ENCODE assay signal across 22 cellular contexts in genomic region chr14:32666310-32666709, GRCh38.
DNase-seq lines count a peak whose midpoint lies in the region; ATAC-seq and TF ChIP-seq lines count a peak whose summit lies in the region.
"Had no signal": no experiment of that assay in that cellular context is flagged by ENCODE, and none has a peak within 500 bp of the region (broad histone marks: within the 10 kb centered on the region; RNA-seq: fewer than 3 reads in every experiment).

No MANE protein-coding gene starts in this region.

- no peak for TF ChIP-seq RAD21 in SK-N-SH (IDR thresholded peaks at IDR 0.05; ENCODE audit: low read length)

- no peak overlapping the region for H3K18ac ChIP-seq in mesenchymal stem cell (ENCODE audit: low read depth in 1 of 2, low read length in 2 of 2)

- TF ChIP-seq CTCF in AG10803 (conservative IDR thresholded peaks at IDR 0.05; ENCODE audit: low read length) (no peak), SK-N-SH (IDR thresholded peaks at IDR 0.05) (no peak), PC-3 (conservative IDR thresholded peaks at IDR 0.05; ENCODE audit: low read depth, low read length) (no peak), dorsolateral prefrontal cortex (IDR thresholded peaks at IDR 0.05 in 54 of 56, conservative IDR thresholded peaks at IDR 0.05 in 2 of 56; ENCODE audit: low read depth in 1 of 56, partially characterized antibody in 56 of 56) (no peak), GM10266 (IDR thresholded peaks at IDR 0.05; ENCODE audit: control insufficient read depth, insufficient read depth, low read depth, missing control alignments) (no peak)

- H2AFZ ChIP-seq in SK-N-SH (ENCODE audit: low read depth): no peak overlapping the region
- H2AFZ ChIP-seq in mesenchymal stem cell (ENCODE audit: low read depth, low read length): no peak overlapping the region
- no peak overlapping the region for H2AFZ ChIP-seq in PC-3 (ENCODE audit: low read length)

- POLR2A ChIA-PET in SK-N-SH (lab: Yijun Ruan, JAX) (no interaction called here), PC-3 (lab: Charles Lee; ENCODE audit: unreplicated experiment) (no interaction called here)

- H3K27me3 ChIP-seq in SK-N-SH (ENCODE audit: insufficient read depth): no peaks in the 10 kb centered on the region
- no peaks in the 10 kb centered on the region for H3K27me3 ChIP-seq in mesenchymal stem cell (ENCODE audit: control insufficient read depth in 1 of 2, insufficient read depth in 1 of 2, low read length in 2 of 2)
- no peaks in the 10 kb centered on the region for H3K27me3 ChIP-seq in PC-3 (ENCODE audit: low read length)
- no peaks in the 10 kb centered on the region for H3K27me3 ChIP-seq in dorsolateral prefrontal cortex
- H3K27me3 ChIP-seq: BLaER1, SJCRH30 had no signal

- H3K36me3 ChIP-seq in SK-N-SH (replicated peaks in 1 of 2; ENCODE audit: control insufficient read depth in 1 of 2, insufficient read depth in 2 of 2, low read length in 1 of 2) (no peaks in the 10 kb centered on the region), mesenchymal stem cell (ENCODE audit: control insufficient read depth in 1 of 2, insufficient read depth in 2 of 2, low read depth in 1 of 2, low read length in 2 of 2) (no peaks in the 10 kb centered on the region), PC-3 (ENCODE audit: low read depth, low read length) (no peaks in the 10 kb centered on the region)
- H3K36me3 ChIP-seq: BLaER1, SJCRH30 had no signal

- H3K79me1 ChIP-seq in mesenchymal stem cell (replicated peaks; ENCODE audit: low read length, poor library complexity, severe bottlenecking): no peaks in the 10 kb centered on the region

- no peak overlapping the region for H2BK12ac ChIP-seq in mesenchymal stem cell (ENCODE audit: low read length in 2 of 2)

- DNase-seq in AG10803 (ENCODE audit: low read depth) (peak; percentile 38), SK-N-SH (peak; percentile 2), fibroblast of gingiva (ENCODE audit: low read depth) (peak; percentile 13), mesenchymal stem cell (no peak), PC-3 (no peak), dorsolateral prefrontal cortex (no peak), GM10266 (ENCODE audit: extremely low spot score) (no peak)
- DNase-seq: 8988T; CD4-positive, CD25-positive, alpha-beta regulatory T cell; DMS153; DND-41; NCI-H1092; NCI-H1436; NCI-H187 treated with DMSO at 0.1 percent for 48 hours; NCI-H446; NCI-H524 treated with DMSO at 0.1 percent for 48 hours; NCI-H774; SJCRH30 had no signal

- no peak overlapping the region for H4K91ac ChIP-seq in mesenchymal stem cell (ENCODE audit: low read length)

- ATAC-seq in PC-3: no peak
- no peak for ATAC-seq in HG03521 (IDR thresholded peaks at IDR 0.05; ENCODE audit: unreplicated experiment)
- ATAC-seq: GM12878, Right ventricle myocardium inferior had no signal

- H3K4me3 ChIP-seq in AG10803 (ENCODE audit: low read length): no peak overlapping the region
- H3K4me3 ChIP-seq in SK-N-SH (ENCODE audit: low read depth in 2 of 2, low read length in 1 of 2): no peak overlapping the region
- no peak overlapping the region for H3K4me3 ChIP-seq in mesenchymal stem cell (ENCODE audit: insufficient read depth in 1 of 2, low read depth in 1 of 2, low read length in 2 of 2)
- no peak overlapping the region for H3K4me3 ChIP-seq in PC-3 (ENCODE audit: low read length)
- H3K4me3 ChIP-seq in dorsolateral prefrontal cortex: no peak overlapping the region
- H3K4me3 ChIP-seq: BLaER1, GM12878, SJCRH30 had no signal

- peak; percentile 58 to 67 for TF ChIP-seq EP300 in SK-N-SH (IDR thresholded peaks at IDR 0.05; ENCODE audit: borderline replicate concordance in 1 of 2, low read depth in 1 of 2, low read length in 1 of 2)

- H3F3A ChIP-seq in SK-N-SH (replicated peaks; ENCODE audit: insufficient read depth) (peaks cover 5% of the 10 kb centered on the region), PC-3 (ENCODE audit: low read length, unreplicated experiment) (no peaks in the 10 kb centered on the region)

- no TSS peak for BruUV-seq in PC-3 (replicated peaks; lab: Mats Ljungman, UMichigan)

- CTCF ChIA-PET in SK-N-SH (lab: Yijun Ruan, JAX): interaction anchor here (1.4 to 1.5 kb wide), 3 partner anchors 14 to 54 kb away, joined by 3 read pairs; no protein-coding TSS in a partner anchor
- CTCF ChIA-PET in PC-3 (lab: Charles Lee): no interaction called here

- peaks cover 16 to 22% of the 10 kb centered on the region in 2 experiments for H3K4me1 ChIP-seq in SK-N-SH (ENCODE audit: control insufficient read depth in 1 of 2, insufficient read depth in 2 of 2, low read depth in 1 of 2, low read length in 1 of 2)
- no peaks in the 10 kb centered on the region for H3K4me1 ChIP-seq in mesenchymal stem cell (ENCODE audit: control insufficient read depth, insufficient read depth, low read depth, low read length)
- H3K4me1 ChIP-seq in PC-3 (ENCODE audit: insufficient read depth, low read length): no peaks in the 10 kb centered on the region
- H3K4me1 ChIP-seq: BLaER1, SJCRH30 had no signal

- no peak overlapping the region for H2BK5ac ChIP-seq in mesenchymal stem cell (ENCODE audit: low read depth, low read length, poor library complexity, severe bottlenecking)

- no peak overlapping the region for H2AK5ac ChIP-seq in mesenchymal stem cell (ENCODE audit: low read length, severe bottlenecking)

- H3K4me2 ChIP-seq in SK-N-SH: no peak overlapping the region
- H3K4me2 ChIP-seq in mesenchymal stem cell (ENCODE audit: low read length, poor library complexity, severe bottlenecking): no peak overlapping the region
- no peak overlapping the region for H3K4me2 ChIP-seq in PC-3 (ENCODE audit: low read length)
- H3K4me2 ChIP-seq: BLaER1 had no signal

- no peaks in the 10 kb centered on the region for H3K79me2 ChIP-seq in SK-N-SH (ENCODE audit: insufficient read depth)
- no peaks in the 10 kb centered on the region for H3K79me2 ChIP-seq in PC-3 (ENCODE audit: low read length)

- H4K20me1 ChIP-seq in SK-N-SH (ENCODE audit: insufficient read depth) (no peaks in the 10 kb centered on the region), PC-3 (ENCODE audit: low read length) (no peaks in the 10 kb centered on the region)
- H4K20me1 ChIP-seq: BLaER1 had no signal

- H4K8ac ChIP-seq in mesenchymal stem cell (ENCODE audit: low read length): no peak overlapping the region

- H3K9ac ChIP-seq in SK-N-SH (no peak overlapping the region), mesenchymal stem cell (ENCODE audit: low read length) (peak overlapping the region; percentile 12), PC-3 (ENCODE audit: low read length) (no peak overlapping the region)
- H3K9ac ChIP-seq: BLaER1 had no signal

- H3K9me3 ChIP-seq in SK-N-SH (no peaks in the 10 kb centered on the region), mesenchymal stem cell (ENCODE audit: control insufficient read depth, low read length) (no peaks in the 10 kb centered on the region), PC-3 (ENCODE audit: low read length) (no peaks in the 10 kb centered on the region)
- H3K9me3 ChIP-seq: BLaER1, SJCRH30 had no signal

- H3K4ac ChIP-seq in mesenchymal stem cell (ENCODE audit: low read depth in 1 of 2, low read length in 2 of 2): no peak overlapping the region

- H3K27ac ChIP-seq in SK-N-SH (ENCODE audit: low read depth in 2 of 2, low read length in 1 of 2) (peak overlapping the region; percentile 62 to 75; a peak in 3 of 4 replicates), mesenchymal stem cell (ENCODE audit: low read length, poor library complexity, severe bottlenecking) (no peak overlapping the region), PC-3 (ENCODE audit: low read length) (no peak overlapping the region), dorsolateral prefrontal cortex (peak overlapping the region in 1 of 59 donors; percentile 5)
- H3K27ac ChIP-seq: BLaER1, SJCRH30 had no signal

- intact Hi-C loops in PC-3 (cut with micrococcal nuclease): no loop called here
- intact Hi-C loops in dorsolateral prefrontal cortex (cut with DNase I): no loop called here

- no peak overlapping the region for H2BK15ac ChIP-seq in mesenchymal stem cell (ENCODE audit: low read depth, poor library complexity, severe bottlenecking)

- H3K9me2 ChIP-seq in SK-N-SH (no peaks in the 10 kb centered on the region), PC-3 (replicated peaks; ENCODE audit: low read length) (no peaks in the 10 kb centered on the region)

- no peak overlapping the region for H3K23ac ChIP-seq in mesenchymal stem cell (ENCODE audit: low read length in 2 of 2)

- no peak overlapping the region for H2BK120ac ChIP-seq in mesenchymal stem cell (ENCODE audit: low read depth, low read length)

- no peak overlapping the region for H3K14ac ChIP-seq in mesenchymal stem cell (ENCODE audit: low read length in 2 of 2)

TF ChIP-seq in SK-N-SH, 30 proteins besides CTCF, POLR2A, EP300 and RAD21:
- TF ChIP-seq, protein P1, sequence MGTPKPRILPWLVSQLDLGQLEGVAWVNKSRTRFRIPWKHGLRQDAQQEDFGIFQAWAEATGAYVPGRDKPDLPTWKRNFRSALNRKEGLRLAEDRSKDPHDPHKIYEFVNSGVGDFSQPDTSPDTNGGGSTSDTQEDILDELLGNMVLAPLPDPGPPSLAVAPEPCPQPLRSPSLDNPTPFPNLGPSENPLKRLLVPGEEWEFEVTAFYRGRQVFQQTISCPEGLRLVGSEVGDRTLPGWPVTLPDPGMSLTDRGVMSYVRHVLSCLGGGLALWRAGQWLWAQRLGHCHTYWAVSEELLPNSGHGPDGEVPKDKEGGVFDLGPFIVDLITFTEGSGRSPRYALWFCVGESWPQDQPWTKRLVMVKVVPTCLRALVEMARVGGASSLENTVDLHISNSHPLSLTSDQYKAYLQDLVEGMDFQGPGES (IDR thresholded peaks at IDR 0.05; ENCODE audit: low read depth, low read length): no peak
- peak; percentile 40; the same call in 1 of the 2 replicates for TF ChIP-seq TEAD4 (IDR thresholded peaks at IDR 0.05; ENCODE audit: borderline replicate concordance, insufficient read depth)
- peak; percentile 85 for TF ChIP-seq TCF12 (IDR thresholded peaks at IDR 0.05)
- TF ChIP-seq RCOR1 (IDR thresholded peaks at IDR 0.05; ENCODE audit: low read length): no peak
- peak; percentile 75 for TF ChIP-seq FOXM1 (IDR thresholded peaks at IDR 0.05; ENCODE audit: low read depth)
- TF ChIP-seq GATA2 (CRISPR knock-in tag; IDR thresholded peaks at IDR 0.05): peak; percentile 38; the same call in 1 of the 2 replicates
- TF ChIP-seq PBX3 (IDR thresholded peaks at IDR 0.05): peak; percentile 57; the same call in 1 of the 2 replicates
- TF ChIP-seq NFIC (IDR thresholded peaks at IDR 0.05; ENCODE audit: borderline replicate concordance): peak; percentile 29; the same call in 1 of the 2 replicates

Comparison
In these comparisons a context has a peak if more than half of its experiments do, and no peak if none do; other contexts are left out.
1. DNase-seq: peak in AG10803 (single experiment), SK-N-SH (single experiment) and fibroblast of gingiva (single experiment); none in mesenchymal stem cell (single experiment), PC-3 (single experiment), dorsolateral prefrontal cortex (0 of 10) and GM10266 (single experiment).
2. H3K27ac ChIP-seq: peak in SK-N-SH (2 of 2); none in mesenchymal stem cell (single experiment) and PC-3 (single experiment).